Comparison of ENCODE assay signal across 8 cellular contexts in the genomic region with DNA sequence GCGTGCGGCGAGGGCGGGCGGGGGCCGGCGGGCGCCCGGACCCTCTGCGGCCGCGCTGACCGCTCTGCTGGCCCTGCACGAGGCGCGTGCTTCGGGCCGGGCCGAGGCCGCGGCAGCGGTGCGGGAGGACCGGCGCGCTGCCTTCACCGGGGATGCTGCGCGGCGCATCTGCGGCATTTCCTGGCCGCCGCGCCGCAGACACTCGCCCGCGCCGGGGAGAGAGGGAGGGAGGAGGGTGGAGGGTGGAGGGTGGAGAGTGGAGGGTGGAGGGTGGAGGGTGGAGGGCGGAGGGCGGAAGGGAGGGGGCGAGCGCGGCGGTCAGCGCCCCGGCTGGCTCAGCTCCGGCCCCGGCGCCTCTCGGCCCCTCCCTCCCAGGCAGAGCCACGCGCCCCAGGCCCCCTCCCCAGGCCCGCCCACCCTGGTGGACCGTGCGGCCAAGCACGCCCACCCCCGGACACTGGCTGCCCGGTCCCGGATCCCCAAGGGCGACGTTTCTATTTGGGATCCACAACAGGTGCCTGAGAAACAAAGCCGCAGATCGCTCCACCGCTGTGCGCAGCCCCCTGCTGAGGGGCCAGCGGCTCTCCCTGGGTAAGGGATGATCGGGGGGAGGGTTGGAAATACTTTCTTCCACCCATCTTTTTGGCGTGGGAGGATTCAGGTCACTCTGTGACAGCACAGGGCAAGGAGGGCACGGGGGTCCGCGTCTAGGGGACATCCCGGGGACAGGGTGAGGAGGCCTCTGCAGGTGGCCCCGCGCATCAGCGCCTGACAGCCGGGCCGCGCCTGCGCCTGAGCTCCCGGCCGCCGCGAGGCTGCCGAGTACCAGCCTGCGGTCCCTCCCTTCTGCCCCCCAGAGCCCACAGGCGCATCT.
A peak's percentile ranks its signal among the peaks of the same experiment; 100 is the strongest.
DNase-seq lines count a peak whose midpoint lies in the region; ATAC-seq and TF ChIP-seq lines count a peak whose summit lies in the region.

No MANE protein-coding gene starts in this region.

- no peaks in the 10 kb centered on the region for H3K9me3 ChIP-seq in right lobe of liver

- under 1% methylated on average over 32 of the region's 87 CpGs for whole genome bisulfite sequencing in right lobe of liver (ENCODE audit: insufficient coverage, low coverage, low lambda C conversion rate, missing lambda C conversion rate)

- peak overlapping the region in 2 of 3 donors; percentile 3 to 36 for H3K27ac ChIP-seq in right lobe of liver

- no peaks in the 10 kb centered on the region for H3K36me3 ChIP-seq in right lobe of liver

- peak overlapping the region; percentile 25 to 51 (median 39) for H3K4me3 ChIP-seq in right lobe of liver

- peaks cover 0 to 14% (median 0%) of the 10 kb centered on the region in 4 donors for H3K4me1 ChIP-seq in right lobe of liver

- intact Hi-C loops in right lobe of liver (cut with DNase I), result no loop called here

- TF ChIP-seq CTCF in AG09319 (IDR thresholded peaks at IDR 0.05; ENCODE audit: low read depth, low read length) (peak; percentile 55), right lobe of liver (IDR thresholded peaks at IDR 0.05) (peak in 2 of 4 donors; percentile 15 to 34)

- no peak for DNase-seq in AG09319 (ENCODE audit: extremely low read depth, low read depth)
- peak; percentile 59 for DNase-seq in NCI-H2227 treated with DMSO at 0.1 percent for 48 hours (lab: John Stamatoyannopoulos, UW)
- peak; percentile 27 to 33 for DNase-seq in activated CD4-positive, alpha-beta T cell treated with anti-CD3 and anti-CD28 coated beads for 24 hours (ENCODE audit: low read depth in 2 of 2)
- DNase-seq in dermis blood vessel endothelial cell, result peak; percentile 93
- peak in 2 of 3 donors; percentile 55 to 56 for DNase-seq in right lobe of liver
- DNase-seq in stimulated activated CD4-positive, alpha-beta T cell treated with anti-CD3 and anti-CD28 coated beads, Interleukin-4, amount 100 ng/mL, for 48 hours (ENCODE audit: low read depth in 2 of 2), result peak; percentile 44 to 49

- TF ChIP-seq POLR2A in right lobe of liver (IDR thresholded peaks at IDR 0.05), result no peak

- ATAC-seq in GM18867 (IDR thresholded peaks at IDR 0.05; ENCODE audit: unreplicated experiment) (peak; percentile 78), HG03064 (IDR thresholded peaks at IDR 0.05; ENCODE audit: low read depth, unreplicated experiment) (peak; percentile 76), right lobe of liver (peak; percentile 76 to 84 (median 82))

- peaks cover 4 to 8% of the 10 kb centered on the region in 2 donors for H3K27me3 ChIP-seq in right lobe of liver
